Comparison of ENCODE assay signal across 1 cellular context in genomic region chr9:123544007-123544827, GRCh38.
TF ChIP-seq lines count a peak whose summit lies in the region.

No MANE protein-coding gene starts in this region.

TF ChIP-seq in GM23338, 12 proteins besides CTCF, POLR2A, EP300 and RAD21 (continued from another document):
- TF ChIP-seq ZNF462 (CRISPR knock-in tag; IDR thresholded peaks at IDR 0.05) (no peak), EZH2phosphoT487 (IDR thresholded peaks at IDR 0.05; ENCODE audit: unreplicated experiment) (no peak), REST (IDR thresholded peaks at IDR 0.05; ENCODE audit: unreplicated experiment) (no peak), ETS1 (IDR thresholded peaks at IDR 0.05) (no peak), JUNB (IDR thresholded peaks at IDR 0.05; ENCODE audit: unreplicated experiment) (no peak), EZH2 (IDR thresholded peaks at IDR 0.05; ENCODE audit: low read depth, unreplicated experiment) (no peak), NANOG (IDR thresholded peaks at IDR 0.05; ENCODE audit: borderline replicate concordance) (no peak), ZNF331 (CRISPR knock-in tag; IDR thresholded peaks at IDR 0.05; ENCODE audit: low read depth) (no peak), ZNF114 (CRISPR knock-in tag; IDR thresholded peaks at IDR 0.05) (no peak)
